ENCODE assay signal across 12 cellular contexts in the genomic region with DNA sequence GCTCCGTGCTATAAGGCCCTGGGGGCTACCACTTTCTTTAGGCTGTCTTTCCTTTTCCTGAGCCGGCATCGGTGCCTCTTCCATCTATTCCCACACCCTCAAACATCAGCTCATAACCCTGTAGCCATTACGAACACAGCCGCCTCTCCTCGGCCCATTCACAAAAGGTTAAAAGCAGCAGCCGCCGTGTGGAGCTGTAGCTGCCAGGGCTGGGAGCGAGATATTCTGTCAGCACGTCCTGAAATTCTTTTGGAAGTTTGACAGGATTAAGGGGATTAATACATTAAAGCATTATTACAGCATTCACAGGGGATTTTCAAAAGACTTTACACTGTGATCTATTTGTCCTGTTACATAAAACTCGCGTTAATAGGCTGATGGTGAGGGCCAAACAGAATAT.
"Had no signal": no experiment of that assay in that cellular context is flagged by ENCODE, and none has a peak within 500 bp of the region (broad histone marks: within the 10 kb centered on the region; RNA-seq: fewer than 3 reads in every experiment).

No MANE protein-coding gene starts in this region.

- H3K36me3 ChIP-seq: left lung, pancreas, stomach, thoracic aorta had no signal

- H3K27me3 ChIP-seq: foreskin keratinocyte, left lung, stomach had no signal

- H3K27ac ChIP-seq: foreskin keratinocyte, left lung, pancreas, stomach, thoracic aorta had no signal

- H3K9me3 ChIP-seq: left lung, pancreas, thoracic aorta had no signal

- ATAC-seq: activated CD8-positive, alpha-beta memory T cell treated with anti-CD3 and anti-CD28 coated beads, Interleukin-2, amount 10 ng/mL, durations not matched to agents 7 days and 5 days; foreskin keratinocyte; left lung; T-helper 17 cell had no signal

- DNase-seq: activated CD4-positive, CD25-positive, alpha-beta regulatory T cell; activated CD8-positive, alpha-beta memory T cell treated with anti-CD3 and anti-CD28 coated beads, Interleukin-2, amount 10 ng/mL, durations not matched to agents 7 days and 5 days; activated effector memory CD4-positive, alpha-beta T cell treated with Interleukin-2 at 50 U/mL for 16 hours; activated T-cell treated with anti-CD3 and anti-CD28 coated beads, Interleukin-2, amount 50 U/mL, for 24 hours; amniotic stem cell; foreskin keratinocyte; left lung; pancreas; small intestine; stomach; T-helper 17 cell had no signal

- H3K4me3 ChIP-seq: left lung, pancreas, stomach, thoracic aorta had no signal
